Comparison of ENCODE assay signal across 21 cellular contexts in the genomic region with DNA sequence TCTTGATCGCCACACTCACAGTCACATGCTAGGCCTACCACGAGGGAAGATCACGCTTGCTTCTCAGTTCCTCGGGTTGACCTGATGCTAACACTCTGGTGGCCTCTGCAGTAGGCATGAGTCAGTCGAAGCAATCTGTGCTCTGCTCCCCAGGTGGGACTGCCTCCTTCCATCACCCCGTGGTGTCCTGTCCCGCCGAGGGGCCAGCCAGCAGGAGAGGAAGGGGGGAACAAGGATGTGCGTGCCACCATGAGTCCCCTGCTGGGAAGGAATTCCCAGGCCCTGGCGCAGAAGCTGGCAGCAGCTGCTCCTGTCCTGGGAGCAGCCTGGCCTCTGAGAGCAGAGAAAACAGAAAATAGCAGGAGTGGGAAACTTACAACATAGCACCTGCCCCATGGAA.
A peak's percentile ranks its signal among the peaks of the same experiment; 100 is the strongest.
DNase-seq lines count a peak whose midpoint lies in the region; TF ChIP-seq lines count a peak whose summit lies in the region.
"Had no signal": no experiment of that assay in that cellular context is flagged by ENCODE, and none has a peak within 500 bp of the region (broad histone marks: within the 10 kb centered on the region; RNA-seq: fewer than 3 reads in every experiment).

No MANE protein-coding gene starts in this region.

- H3K36me3 Mint-ChIP-seq in progenitor cell of endocrine pancreas (ENCODE audit: insufficient read depth): no peaks in the 10 kb centered on the region

- peaks cover 6% of the 10 kb centered on the region for H3K4me1 Mint-ChIP-seq in progenitor cell of endocrine pancreas (ENCODE audit: low read depth)

- H3K27me3 Mint-ChIP-seq in progenitor cell of endocrine pancreas: peaks cover 5% of the 10 kb centered on the region
- H3K27me3 Mint-ChIP-seq: CD4-positive, alpha-beta T cell had no signal

- no peaks in the 10 kb centered on the region for H3K9me3 Mint-ChIP-seq in progenitor cell of endocrine pancreas (ENCODE audit: low read depth)

- in situ Hi-C loops in KBM-7 (cut with MboI; ENCODE audit: low pct_unique_long_range_greater_than_20kb, low sequenced_read_pairs): no loop called here

- no peak for TF ChIP-seq CTCF in progenitor cell of endocrine pancreas (IDR thresholded peaks at IDR 0.05; ENCODE audit: unreplicated experiment)

- H3K4me3 Mint-ChIP-seq in progenitor cell of endocrine pancreas (ENCODE audit: low read depth): no peak overlapping the region
- H3K4me3 Mint-ChIP-seq: CD4-positive, alpha-beta T cell had no signal

- DNase-seq in COLO668 (lab: John Stamatoyannopoulos, UW; ENCODE audit: unreplicated experiment) (peak; percentile 35), NCI-H146 (lab: John Stamatoyannopoulos, UW) (peak; percentile 79), brain pericyte (ENCODE audit: low read depth, low spot score) (peak; percentile 31), progenitor cell of endocrine pancreas (ENCODE audit: low spot score, unreplicated experiment) (no peak), H4 (ENCODE audit: low spot score) (no peak), KBM-7 (no peak), hepatic stellate cell (ENCODE audit: low spot score) (no peak)
- DNase-seq: AML-193; CD4-positive, alpha-beta T cell; COR-L47; GDM1; Karpas-422; NCI-H1092; NCI-H1417 treated with DMSO at 0.1 percent for 48 hours; NCI-H1930; NCI-H2107; NCI-H446 treated with DMSO at 0.1 percent for 48 hours; NCI-H526; SIG-M5; SK-N-SH; SW 1271 had no signal

- peak overlapping the region; percentile 32 for H3K27ac Mint-ChIP-seq in progenitor cell of endocrine pancreas
- H3K27ac Mint-ChIP-seq: CD4-positive, alpha-beta T cell had no signal

Comparison
In these comparisons a context has a peak if more than half of its experiments do, and no peak if none do; other contexts are left out.
1. DNase-seq: peak in COLO668 (single experiment), NCI-H146 (single experiment) and brain pericyte (single experiment); none in progenitor cell of endocrine pancreas (single experiment), H4 (single experiment), KBM-7 (single experiment) and hepatic stellate cell (single experiment).